In genomic region chr19:8446055-8446709, GRCh38 we compare ENCODE assay signal across 9 cellular contexts. TPM values are rescaled to one million over a fixed set of nuclear protein-coding genes. Genes with fewer than 3 reads are reported as not detected.
DNase-seq lines count a peak whose midpoint lies in the region; FAIRE-seq and TF ChIP-seq lines count a peak whose summit lies in the region.
"Had no signal": no experiment of that assay in that cellular context is flagged by ENCODE, and none has a peak within 500 bp of the region (broad histone marks: within the 10 kb centered on the region; RNA-seq: fewer than 3 reads in every experiment).

No MANE protein-coding gene starts in this region.

- H3K36me3 Mint-ChIP-seq in activated T-cell treated with anti-CD3 and anti-CD28 coated beads, Interleukin-2, amount 50 U/mL, for 24 hours (ENCODE audit: low read depth) = peaks cover 49% of the 10 kb centered on the region

- H3K36me3 ChIP-seq in adrenal gland (replicated peaks in 1 of 2) = peaks cover 0 to 17% of the 10 kb centered on the region in 2 donors
- peaks cover 0 to 4% (median under 1%) of the 10 kb centered on the region in 4 donors for H3K36me3 ChIP-seq in liver (ENCODE audit: control insufficient read depth in 4 of 4, insufficient read depth in 3 of 4, low read depth in 1 of 4, low read length in 3 of 4)
- H3K36me3 ChIP-seq in thyroid gland = no peaks in the 10 kb centered on the region

- H3K9me3 ChIP-seq in adrenal gland (replicated peaks in 1 of 3) (no peaks in the 10 kb centered on the region), liver (ENCODE audit: control insufficient read depth in 4 of 4, low read length in 3 of 4) (no peaks in the 10 kb centered on the region), thyroid gland (no peaks in the 10 kb centered on the region)

- no peak for TF ChIP-seq POLR2A in adrenal gland (IDR thresholded peaks at IDR 0.05)
- TF ChIP-seq POLR2A in thyroid gland (IDR thresholded peaks at IDR 0.05) = no peak
- TF ChIP-seq POLR2A in H54 (IDR thresholded peaks at IDR 0.05; ENCODE audit: low read depth, low read length) = no peak

- no peak for TF ChIP-seq CTCF in adrenal gland (IDR thresholded peaks at IDR 0.05)
- TF ChIP-seq CTCF in liver (IDR thresholded peaks at IDR 0.05; ENCODE audit: low read depth, low read length, missing input control) = no peak
- no peak for TF ChIP-seq CTCF in thyroid gland (IDR thresholded peaks at IDR 0.05)

- peak overlapping the region; percentile 7 to 100 (median 93) for H3K27ac ChIP-seq in adrenal gland
- H3K27ac ChIP-seq in liver (ENCODE audit: low read depth in 1 of 2, low read length in 2 of 2) = peak overlapping the region; percentile 90 to 91
- H3K27ac ChIP-seq in thyroid gland = peak overlapping the region in 2 of 3 donors; percentile 97 to 98

- 25 to 32% (median 26%) methylated on average over 16 of the region's 16 CpGs for WGBS in adrenal gland, 4 donors
- WGBS in liver = 25% methylated on average over 16 of the region's 16 CpGs
- 23 to 24% methylated on average over 16 of the region's 16 CpGs for WGBS in thyroid gland, 2 donors

- H3K4me3 Mint-ChIP-seq in activated T-cell treated with anti-CD3 and anti-CD28 coated beads, Interleukin-2, amount 50 U/mL, for 24 hours = peak overlapping the region; percentile 95

- no peaks in the 10 kb centered on the region for H3K27me3 Mint-ChIP-seq in activated T-cell treated with anti-CD3 and anti-CD28 coated beads, Interleukin-2, amount 50 U/mL, for 24 hours

- FAIRE-seq in H54 (lab: Jason Lieb, UNC) = no peak

- intact Hi-C loops in adrenal gland (cut with DNase I) = no loop called here
- intact Hi-C loops in thyroid gland (cut with DNase I) = loop anchor here (10.0 kb wide), 1 partner anchor 101 kb away; the partner anchor contains the start of gene KANK3

- H3K9ac ChIP-seq in liver (ENCODE audit: low read depth in 1 of 2, low read length in 2 of 2) = peak overlapping the region; percentile 64 to 97

- no peak for TF ChIP-seq RAD21 in liver (IDR thresholded peaks at IDR 0.05)

- H3K4me1 ChIP-seq in adrenal gland (replicated peaks in 1 of 2) (peaks cover 21 to 48% of the 10 kb centered on the region in 2 donors), liver (ENCODE audit: control insufficient read depth in 4 of 4, insufficient read depth in 4 of 4, low read length in 3 of 4) (peaks cover 1 to 45% (median 30%) of the 10 kb centered on the region in 4 donors), thyroid gland (peaks cover 47 to 49% of the 10 kb centered on the region in 2 donors)

- no peaks in the 10 kb centered on the region for H3K9me3 Mint-ChIP-seq in activated T-cell treated with anti-CD3 and anti-CD28 coated beads, Interleukin-2, amount 50 U/mL, for 24 hours

- H3K4me3 ChIP-seq in adrenal gland (peak overlapping the region in 3 of 4 donors; percentile 91 to 98 (median 93)), liver (ENCODE audit: low read depth in 1 of 3, low read length in 3 of 3) (peak overlapping the region; percentile 73 to 98 (median 89)), thyroid gland (replicated peaks in 1 of 3) (peak overlapping the region; percentile 92 to 98 (median 93))

- peak overlapping the region; percentile 93 for H3K27ac Mint-ChIP-seq in activated T-cell treated with anti-CD3 and anti-CD28 coated beads, Interleukin-2, amount 50 U/mL, for 24 hours

- H3K27me3 ChIP-seq in adrenal gland (no peaks in the 10 kb centered on the region), liver (ENCODE audit: control insufficient read depth in 4 of 4, insufficient read depth in 4 of 4, low read length in 3 of 4) (no peaks in the 10 kb centered on the region), thyroid gland (no peaks in the 10 kb centered on the region)

- H3K4me1 Mint-ChIP-seq in activated T-cell treated with anti-CD3 and anti-CD28 coated beads, Interleukin-2, amount 50 U/mL, for 24 hours (ENCODE audit: low read depth) = peaks cover 48% of the 10 kb centered on the region

- DNase-seq in activated T-cell treated with anti-CD3 and anti-CD28 coated beads, Interleukin-2, amount 50 U/mL, for 24 hours = no peak
- DNase-seq in activated T-cell treated with anti-CD3 and anti-CD28 coated beads for 4 hours = no peak
- DNase-seq in adrenal gland = no peak
- DNase-seq in thyroid gland = no peak
- no peak for DNase-seq in NCI-H2171 treated with DMSO at 0.1 percent for 48 hours (lab: John Stamatoyannopoulos, UW)
- no peak for DNase-seq in H54 (ENCODE audit: insufficient read length, low spot score)
- DNase-seq in KG1 (lab: John Stamatoyannopoulos, UW) = no peak
- DNase-seq: NCI-H1694 had no signal

TF ChIP-seq in liver, 16 proteins besides CTCF, POLR2A, EP300 and RAD21:
- peak; percentile 45 for TF ChIP-seq REST (IDR thresholded peaks at IDR 0.05)
- TF ChIP-seq TAF1 (conservative IDR thresholded peaks at IDR 0.05) = no peak

RNA-seq across cellular contexts. Expression of gene HNRNPM, which starts 1.4 kb away (rescaled TPM):
- total RNA-seq in adrenal gland (100 to 1,000 TPM in 4 of 8 donors, 10 to 100 TPM in 4; 51.7 to 164 (median 95.5) TPM), liver (10 to 100 TPM; 66.3 to 75.1 TPM), thyroid gland (100 to 1,000 TPM in 2 of 4 donors, 10 to 100 TPM in 2; 79.3 to 138 (median 97.2) TPM)
- polyA plus RNA-seq in adrenal gland (100 to 1,000 TPM in 1 of 3 donors, 10 to 100 TPM in 2; 65.0 to 262 (median 76.7) TPM), liver (10 to 100 TPM; 39.4 to 86.9 TPM)

RNA-seq across cellular contexts. Expression of gene MARCHF2, which starts 33.1 kb away (rescaled TPM):
- total RNA-seq in adrenal gland (100 to 1,000 TPM in 3 of 8 donors, 10 to 100 TPM in 5; 28.4 to 200 (median 71.2) TPM), liver (10 to 100 TPM; 78.6 to 89.5 TPM), thyroid gland (100 to 1,000 TPM; 168 to 245 (median 215) TPM)
- polyA plus RNA-seq in adrenal gland (10 to 100 TPM; 13.1 to 47.3 (median 44.2) TPM), liver (10 to 100 TPM; 21.6 to 39.1 TPM)

RNA-seq across cellular contexts. Expression of gene RAB11B, which starts 56.0 kb away (rescaled TPM):
- total RNA-seq in adrenal gland = 100 to 1,000 TPM in 3 of 8 donors, 10 to 100 TPM in 5; 44.4 to 155 (median 88.2) TPM
- 100 to 1,000 TPM in 1 of 3 donors, 10 to 100 TPM in 2; 24.6 to 147 (median 64.9) TPM for polyA plus RNA-seq in adrenal gland
- 10 to 100 TPM; 31.9 to 91.2 TPM for total RNA-seq in liver
- 10 to 100 TPM; 27.3 to 58.1 TPM for polyA plus RNA-seq in liver
- 100 to 1,000 TPM in 2 of 4 donors, 10 to 100 TPM in 2; 91.2 to 137 (median 113) TPM for total RNA-seq in thyroid gland

RNA-seq across cellular contexts. Expression of gene PRAM1, which starts 56.3 kb away (rescaled TPM):
- 1 to 10 TPM in 6 of 8 donors, under 1 TPM in 2; 0.24 to 3.1 (median 2.0) TPM for total RNA-seq in adrenal gland
- 10 to 100 TPM in 1 of 3 donors, 1 to 10 TPM in 1, under 1 TPM in 1; 0.20 to 21.4 (median 4.4) TPM for polyA plus RNA-seq in adrenal gland
- 1 to 10 TPM in 1 of 2 donors, under 1 TPM in 1; 0.84 to 1.8 TPM for total RNA-seq in liver
- under 1 TPM; 0.75 to 0.77 TPM for polyA plus RNA-seq in liver
- 1 to 10 TPM in 1 of 4 donors, under 1 TPM in 2, not detected in 1; 0.58 to 2.0 (median 0.81) TPM for total RNA-seq in thyroid gland
